In genomic region chr11:119356349-119357031, GRCh38 we compare ENCODE assay signal across 8 cellular contexts. TPM values are rescaled to one million over a fixed set of nuclear protein-coding genes. Genes with fewer than 3 reads are reported as not detected.
DNase-seq lines count a peak whose midpoint lies in the region; ATAC-seq, FAIRE-seq and TF ChIP-seq lines count a peak whose summit lies in the region.

No MANE protein-coding gene starts in this region.

- ATAC-seq in HG03175 (IDR thresholded peaks at IDR 0.05; ENCODE audit: unreplicated experiment) (peak; percentile 67), RWPE2 (ENCODE audit: low read depth) (no peak), omental fat pad (ENCODE audit: low FRiP score) (peak; percentile 72)

- H3K27me3 ChIP-seq in RWPE2 (ENCODE audit: insufficient read depth, poor library complexity, severe bottlenecking) (no peaks in the 10 kb centered on the region), tibial artery (no peaks in the 10 kb centered on the region)

- DNase-seq in GM18507 (ENCODE audit: extremely low spot score, insufficient read length, low read depth), result peak; percentile 65
- no peak for DNase-seq in RWPE2 (ENCODE audit: low spot score)
- DNase-seq in activated naive CD4-positive, alpha-beta T cell treated with anti-CD3 and anti-CD28 coated beads, Interleukin-2, amount 10 ng/mL, durations not matched to agents 7 days and 5 days, result peak; percentile 83
- peak; percentile 51 for DNase-seq in glomerular visceral epithelial cell (ENCODE audit: extremely low spot score)
- peak; percentile 66 for DNase-seq in omental fat pad (ENCODE audit: low spot score)
- DNase-seq in tibial artery, result peak; percentile 80 to 90
- no peak for DNase-seq in DMS79 (lab: John Stamatoyannopoulos, UW)

- CTCF ChIA-PET in activated naive CD4-positive, alpha-beta T cell treated with anti-CD3 and anti-CD28 coated beads, Interleukin-2, amount 10 ng/mL, durations not matched to agents 7 days and 5 days (lab: Charles Lee), result interaction anchor here (0.5 to 4.8 kb wide), 19 partner anchors 8 to 232 kb away, joined by 3 to 184 read pairs (median 5); partner anchors contain the start of genes MFRP, RNF26 and USP2

- H3K27me3 Mint-ChIP-seq in activated naive CD4-positive, alpha-beta T cell treated with anti-CD3 and anti-CD28 coated beads, Interleukin-2, amount 10 ng/mL, durations not matched to agents 7 days and 5 days, result peaks cover 85% of the 10 kb centered on the region

- H3K27ac ChIP-seq in RWPE2 (ENCODE audit: poor library complexity, severe bottlenecking) (no peak overlapping the region), tibial artery (peak overlapping the region; percentile 54 to 63)

- H3K9me3 ChIP-seq in RWPE2 (ENCODE audit: severe bottlenecking) (no peaks in the 10 kb centered on the region), tibial artery (no peaks in the 10 kb centered on the region)

- intact Hi-C loops in tibial artery (cut with DNase I; ENCODE audit: low total_unique reads), result loop anchor here (2.0 kb wide), 1 partner anchor 18 kb away; no protein-coding TSS in a partner anchor

- H3K4me1 Mint-ChIP-seq in activated naive CD4-positive, alpha-beta T cell treated with anti-CD3 and anti-CD28 coated beads, Interleukin-2, amount 10 ng/mL, durations not matched to agents 7 days and 5 days, result peaks cover 21% of the 10 kb centered on the region

- no peaks in the 10 kb centered on the region for H3K36me3 Mint-ChIP-seq in activated naive CD4-positive, alpha-beta T cell treated with anti-CD3 and anti-CD28 coated beads, Interleukin-2, amount 10 ng/mL, durations not matched to agents 7 days and 5 days

- peak overlapping the region; percentile 85 for H3K4me3 Mint-ChIP-seq in activated naive CD4-positive, alpha-beta T cell treated with anti-CD3 and anti-CD28 coated beads, Interleukin-2, amount 10 ng/mL, durations not matched to agents 7 days and 5 days

- H3K36me3 ChIP-seq in RWPE2 (ENCODE audit: low read depth) (0 out of 2 replicates have a peak, but pooled peaks cover 3% of the 10 kb centered on the region), tibial artery (peaks cover 0 to 23% (median 6%) of the 10 kb centered on the region in 3 donors)

- FAIRE-seq in GM18507 (lab: Jason Lieb, UNC), result peak; percentile 60

- H3K4me3 ChIP-seq in RWPE2 (ENCODE audit: severe bottlenecking) (no peak overlapping the region), tibial artery (peak overlapping the region; percentile 42 to 55)

- no peaks in the 10 kb centered on the region for H3K9me3 Mint-ChIP-seq in activated naive CD4-positive, alpha-beta T cell treated with anti-CD3 and anti-CD28 coated beads, Interleukin-2, amount 10 ng/mL, durations not matched to agents 7 days and 5 days

- H3K27ac Mint-ChIP-seq in activated naive CD4-positive, alpha-beta T cell treated with anti-CD3 and anti-CD28 coated beads, Interleukin-2, amount 10 ng/mL, durations not matched to agents 7 days and 5 days, result peak overlapping the region; percentile 69

- TF ChIP-seq CTCF in RWPE2 (IDR thresholded peaks at IDR 0.05; ENCODE audit: poor library complexity, severe bottlenecking) (peak; percentile 92), omental fat pad (IDR thresholded peaks at IDR 0.05) (peak in 2 of 3 donors; percentile 5 to 88), tibial artery (IDR thresholded peaks at IDR 0.05) (peak; percentile 85 to 95)

- H3K4me1 ChIP-seq in RWPE2 (ENCODE audit: insufficient read depth, poor library complexity, severe bottlenecking) (peaks cover 23% of the 10 kb centered on the region), tibial artery (peaks cover 0 to 24% (median 18%) of the 10 kb centered on the region in 4 donors)

RNA-seq across cellular contexts. Expression of gene MFRP, which starts 10.0 kb away (rescaled TPM):
- not detected for total RNA-seq in omental fat pad

RNA-seq across cellular contexts. Expression of gene C1QTNF5, which starts 15.8 kb away (rescaled TPM):
- 10 to 100 TPM; 18.0 to 74.2 (median 35.5) TPM for total RNA-seq in omental fat pad

RNA-seq across cellular contexts. Expression of gene RNF26, which starts 22.2 kb away (rescaled TPM):
- 10 to 100 TPM in 1 of 4 donors, 1 to 10 TPM in 3; 8.9 to 11.1 (median 9.4) TPM for total RNA-seq in omental fat pad

RNA-seq across cellular contexts. Expression of gene USP2, which starts 25.0 kb away (rescaled TPM):
- 10 to 100 TPM in 2 of 4 donors, under 1 TPM in 2; 0.63 to 18.7 (median 9.2) TPM for total RNA-seq in omental fat pad

RNA-seq across cellular contexts. Expression of gene MCAM, which starts 39.6 kb away (rescaled TPM):
- 1,000 to 10,000 TPM in 1 of 4 donors, 100 to 1,000 TPM in 3; 613 to 1,211 (median 746) TPM for total RNA-seq in omental fat pad

Comparison
In these comparisons a context has a peak if more than half of its experiments do, and no peak if none do; other contexts are left out.
1. DNase-seq: peak in GM18507 (single experiment), activated naive CD4-positive, alpha-beta T cell treated with anti-CD3 and anti-CD28 coated beads, Interleukin-2, amount 10 ng/mL, durations not matched to agents 7 days and 5 days (single experiment), glomerular visceral epithelial cell (single experiment), omental fat pad (single experiment) and tibial artery (2 of 2); none in RWPE2 (single experiment) and DMS79 (single experiment).
2. Peak in every context shown above with its lines, with median percentiles within 50 percentile points of each other: CTCF ChIP-seq.